ENCODE assay signal across 18 cellular contexts in genomic region chr6:149057464-149057840, GRCh38.
"Had no signal": no experiment of that assay in that cellular context is flagged by ENCODE, and none has a peak within 500 bp of the region (broad histone marks: within the 10 kb centered on the region; RNA-seq: fewer than 3 reads in every experiment).

No MANE protein-coding gene starts in this region.

- H3K4me3 ChIP-seq: dorsolateral prefrontal cortex, heart left ventricle, sigmoid colon, skin epidermis, stomach, thoracic aorta, transverse colon had no signal

- H3K9me3 ChIP-seq: heart left ventricle, neutrophil, sigmoid colon, stomach, thoracic aorta, transverse colon had no signal

- H3K36me3 ChIP-seq: heart left ventricle, neutrophil, sigmoid colon, stomach, thoracic aorta, transverse colon had no signal

- ATAC-seq: esophagus mucosa, left lobe of liver had no signal

- DNase-seq: cortex of kidney; dorsolateral prefrontal cortex; effector memory CD4-positive, alpha-beta T cell; heart left ventricle; hypothalamus; kidney glomerular epithelial cell; mammary epithelial cell; sigmoid colon; stimulated activated CD4-positive, alpha-beta T cell treated with anti-CD3 and anti-CD28 coated beads, Interleukin-12 subunit alpha, Interleukin-12 subunit beta, amount 100 ng/mL, for 4 hours; stimulated activated naive CD4-positive, alpha-beta T cell; stomach; substantia nigra; transverse colon had no signal

- H3K27ac ChIP-seq: dorsolateral prefrontal cortex, heart left ventricle, neutrophil, sigmoid colon, skin epidermis, stomach, thoracic aorta had no signal
